1 cellular context compared by ENCODE assay signal in the genomic region with DNA sequence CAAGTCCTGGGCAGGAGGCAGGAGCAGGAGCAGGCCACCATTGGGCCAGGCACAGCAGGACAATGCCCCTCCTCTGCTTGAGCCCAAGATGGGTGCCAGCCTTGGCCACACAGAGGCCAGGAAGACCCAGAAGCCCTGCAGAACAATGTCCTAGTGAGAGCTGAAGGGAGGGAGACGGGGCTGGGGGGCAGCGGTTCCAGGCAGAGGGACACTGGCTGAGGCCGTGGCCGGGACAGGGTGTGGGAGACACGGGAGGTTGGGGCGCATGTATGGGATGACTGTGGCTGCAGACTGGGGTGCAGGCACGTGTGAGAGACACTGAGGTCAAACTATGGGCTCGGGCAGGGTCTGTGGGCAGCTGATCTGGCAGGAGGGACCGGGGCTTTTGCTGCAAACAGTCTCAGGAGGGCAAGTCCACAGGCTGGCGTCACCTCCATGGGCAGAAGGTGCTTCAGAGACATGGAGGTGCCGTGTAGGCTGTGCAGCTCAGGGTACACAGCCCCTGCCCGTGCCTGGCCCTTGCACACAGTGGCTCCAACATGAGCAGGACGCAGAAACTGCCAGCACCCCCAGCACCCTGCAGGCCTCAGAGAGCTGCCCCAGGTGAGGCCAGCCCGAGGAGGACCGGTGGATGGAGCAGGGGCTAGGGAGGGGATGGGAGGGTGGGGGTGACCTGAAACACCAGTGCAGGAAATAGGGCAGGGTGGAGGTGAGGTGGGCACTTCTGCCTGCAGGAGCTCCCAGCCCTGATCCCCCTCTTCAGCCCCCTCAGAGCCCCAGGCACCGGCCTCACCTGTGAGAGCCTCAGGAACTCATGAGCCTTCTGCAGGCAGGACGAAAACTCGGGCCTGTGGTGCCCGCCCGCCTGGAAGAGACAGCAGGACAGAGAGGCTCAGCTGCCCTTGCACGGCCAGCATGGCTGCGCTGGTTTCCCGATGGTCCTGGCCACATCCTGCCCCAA.
TF ChIP-seq lines count a peak whose summit lies in the region.

No MANE protein-coding gene starts in this region.

TF ChIP-seq in WTC11, 78 proteins besides CTCF, POLR2A, EP300 and RAD21 (continued from another document):
- TF ChIP-seq, protein P1, sequence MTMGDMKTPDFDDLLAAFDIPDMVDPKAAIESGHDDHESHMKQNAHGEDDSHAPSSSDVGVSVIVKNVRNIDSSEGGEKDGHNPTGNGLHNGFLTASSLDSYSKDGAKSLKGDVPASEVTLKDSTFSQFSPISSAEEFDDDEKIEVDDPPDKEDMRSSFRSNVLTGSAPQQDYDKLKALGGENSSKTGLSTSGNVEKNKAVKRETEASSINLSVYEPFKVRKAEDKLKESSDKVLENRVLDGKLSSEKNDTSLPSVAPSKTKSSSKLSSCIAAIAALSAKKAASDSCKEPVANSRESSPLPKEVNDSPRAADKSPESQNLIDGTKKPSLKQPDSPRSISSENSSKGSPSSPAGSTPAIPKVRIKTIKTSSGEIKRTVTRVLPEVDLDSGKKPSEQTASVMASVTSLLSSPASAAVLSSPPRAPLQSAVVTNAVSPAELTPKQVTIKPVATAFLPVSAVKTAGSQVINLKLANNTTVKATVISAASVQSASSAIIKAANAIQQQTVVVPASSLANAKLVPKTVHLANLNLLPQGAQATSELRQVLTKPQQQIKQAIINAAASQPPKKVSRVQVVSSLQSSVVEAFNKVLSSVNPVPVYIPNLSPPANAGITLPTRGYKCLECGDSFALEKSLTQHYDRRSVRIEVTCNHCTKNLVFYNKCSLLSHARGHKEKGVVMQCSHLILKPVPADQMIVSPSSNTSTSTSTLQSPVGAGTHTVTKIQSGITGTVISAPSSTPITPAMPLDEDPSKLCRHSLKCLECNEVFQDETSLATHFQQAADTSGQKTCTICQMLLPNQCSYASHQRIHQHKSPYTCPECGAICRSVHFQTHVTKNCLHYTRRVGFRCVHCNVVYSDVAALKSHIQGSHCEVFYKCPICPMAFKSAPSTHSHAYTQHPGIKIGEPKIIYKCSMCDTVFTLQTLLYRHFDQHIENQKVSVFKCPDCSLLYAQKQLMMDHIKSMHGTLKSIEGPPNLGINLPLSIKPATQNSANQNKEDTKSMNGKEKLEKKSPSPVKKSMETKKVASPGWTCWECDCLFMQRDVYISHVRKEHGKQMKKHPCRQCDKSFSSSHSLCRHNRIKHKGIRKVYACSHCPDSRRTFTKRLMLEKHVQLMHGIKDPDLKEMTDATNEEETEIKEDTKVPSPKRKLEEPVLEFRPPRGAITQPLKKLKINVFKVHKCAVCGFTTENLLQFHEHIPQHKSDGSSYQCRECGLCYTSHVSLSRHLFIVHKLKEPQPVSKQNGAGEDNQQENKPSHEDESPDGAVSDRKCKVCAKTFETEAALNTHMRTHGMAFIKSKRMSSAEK (CRISPR knock-in tag; IDR thresholded peaks at IDR 0.05; ENCODE audit: borderline replicate concordance), result no peak
- TF ChIP-seq SP1 (CRISPR knock-in tag; conservative IDR thresholded peaks at IDR 0.05) (no peak), TEAD1 (CRISPR knock-in tag; IDR thresholded peaks at IDR 0.05) (no peak), OVOL2 (CRISPR knock-in tag; IDR thresholded peaks at IDR 0.05; ENCODE audit: borderline replicate concordance) (no peak), ZBTB21 (CRISPR knock-in tag; IDR thresholded peaks at IDR 0.05; ENCODE audit: borderline replicate concordance) (no peak), MXD4 (CRISPR knock-in tag; IDR thresholded peaks at IDR 0.05; ENCODE audit: borderline replicate concordance) (no peak), SOX15 (CRISPR knock-in tag; IDR thresholded peaks at IDR 0.05) (no peak), ZNF317 (CRISPR knock-in tag; IDR thresholded peaks at IDR 0.05; ENCODE audit: borderline replicate concordance, low read depth) (no peak)
- TF ChIP-seq, protein P2, sequence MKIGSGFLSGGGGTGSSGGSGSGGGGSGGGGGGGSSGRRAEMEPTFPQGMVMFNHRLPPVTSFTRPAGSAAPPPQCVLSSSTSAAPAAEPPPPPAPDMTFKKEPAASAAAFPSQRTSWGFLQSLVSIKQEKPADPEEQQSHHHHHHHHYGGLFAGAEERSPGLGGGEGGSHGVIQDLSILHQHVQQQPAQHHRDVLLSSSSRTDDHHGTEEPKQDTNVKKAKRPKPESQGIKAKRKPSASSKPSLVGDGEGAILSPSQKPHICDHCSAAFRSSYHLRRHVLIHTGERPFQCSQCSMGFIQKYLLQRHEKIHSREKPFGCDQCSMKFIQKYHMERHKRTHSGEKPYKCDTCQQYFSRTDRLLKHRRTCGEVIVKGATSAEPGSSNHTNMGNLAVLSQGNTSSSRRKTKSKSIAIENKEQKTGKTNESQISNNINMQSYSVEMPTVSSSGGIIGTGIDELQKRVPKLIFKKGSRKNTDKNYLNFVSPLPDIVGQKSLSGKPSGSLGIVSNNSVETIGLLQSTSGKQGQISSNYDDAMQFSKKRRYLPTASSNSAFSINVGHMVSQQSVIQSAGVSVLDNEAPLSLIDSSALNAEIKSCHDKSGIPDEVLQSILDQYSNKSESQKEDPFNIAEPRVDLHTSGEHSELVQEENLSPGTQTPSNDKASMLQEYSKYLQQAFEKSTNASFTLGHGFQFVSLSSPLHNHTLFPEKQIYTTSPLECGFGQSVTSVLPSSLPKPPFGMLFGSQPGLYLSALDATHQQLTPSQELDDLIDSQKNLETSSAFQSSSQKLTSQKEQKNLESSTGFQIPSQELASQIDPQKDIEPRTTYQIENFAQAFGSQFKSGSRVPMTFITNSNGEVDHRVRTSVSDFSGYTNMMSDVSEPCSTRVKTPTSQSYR (CRISPR knock-in tag; IDR thresholded peaks at IDR 0.05), result no peak
- TF ChIP-seq, protein P3, sequence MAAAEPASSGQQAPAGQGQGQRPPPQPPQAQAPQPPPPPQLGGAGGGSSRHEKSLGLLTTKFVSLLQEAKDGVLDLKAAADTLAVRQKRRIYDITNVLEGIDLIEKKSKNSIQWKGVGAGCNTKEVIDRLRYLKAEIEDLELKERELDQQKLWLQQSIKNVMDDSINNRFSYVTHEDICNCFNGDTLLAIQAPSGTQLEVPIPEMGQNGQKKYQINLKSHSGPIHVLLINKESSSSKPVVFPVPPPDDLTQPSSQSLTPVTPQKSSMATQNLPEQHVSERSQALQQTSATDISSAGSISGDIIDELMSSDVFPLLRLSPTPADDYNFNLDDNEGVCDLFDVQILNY (CRISPR knock-in tag; IDR thresholded peaks at IDR 0.05), result no peak
- TF ChIP-seq, protein P4, sequence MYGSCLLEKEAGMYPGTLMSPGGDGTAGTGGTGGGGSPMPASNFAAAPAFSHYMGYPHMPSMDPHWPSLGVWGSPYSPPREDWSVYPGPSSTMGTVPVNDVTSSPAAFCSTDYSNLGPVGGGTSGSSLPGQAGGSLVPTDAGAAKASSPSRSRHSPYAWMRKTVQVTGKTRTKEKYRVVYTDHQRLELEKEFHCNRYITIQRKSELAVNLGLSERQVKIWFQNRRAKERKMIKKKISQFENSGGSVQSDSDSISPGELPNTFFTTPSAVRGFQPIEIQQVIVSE (CRISPR knock-in tag; IDR thresholded peaks at IDR 0.05; ENCODE audit: borderline replicate concordance), result no peak
- TF ChIP-seq, protein P5, sequence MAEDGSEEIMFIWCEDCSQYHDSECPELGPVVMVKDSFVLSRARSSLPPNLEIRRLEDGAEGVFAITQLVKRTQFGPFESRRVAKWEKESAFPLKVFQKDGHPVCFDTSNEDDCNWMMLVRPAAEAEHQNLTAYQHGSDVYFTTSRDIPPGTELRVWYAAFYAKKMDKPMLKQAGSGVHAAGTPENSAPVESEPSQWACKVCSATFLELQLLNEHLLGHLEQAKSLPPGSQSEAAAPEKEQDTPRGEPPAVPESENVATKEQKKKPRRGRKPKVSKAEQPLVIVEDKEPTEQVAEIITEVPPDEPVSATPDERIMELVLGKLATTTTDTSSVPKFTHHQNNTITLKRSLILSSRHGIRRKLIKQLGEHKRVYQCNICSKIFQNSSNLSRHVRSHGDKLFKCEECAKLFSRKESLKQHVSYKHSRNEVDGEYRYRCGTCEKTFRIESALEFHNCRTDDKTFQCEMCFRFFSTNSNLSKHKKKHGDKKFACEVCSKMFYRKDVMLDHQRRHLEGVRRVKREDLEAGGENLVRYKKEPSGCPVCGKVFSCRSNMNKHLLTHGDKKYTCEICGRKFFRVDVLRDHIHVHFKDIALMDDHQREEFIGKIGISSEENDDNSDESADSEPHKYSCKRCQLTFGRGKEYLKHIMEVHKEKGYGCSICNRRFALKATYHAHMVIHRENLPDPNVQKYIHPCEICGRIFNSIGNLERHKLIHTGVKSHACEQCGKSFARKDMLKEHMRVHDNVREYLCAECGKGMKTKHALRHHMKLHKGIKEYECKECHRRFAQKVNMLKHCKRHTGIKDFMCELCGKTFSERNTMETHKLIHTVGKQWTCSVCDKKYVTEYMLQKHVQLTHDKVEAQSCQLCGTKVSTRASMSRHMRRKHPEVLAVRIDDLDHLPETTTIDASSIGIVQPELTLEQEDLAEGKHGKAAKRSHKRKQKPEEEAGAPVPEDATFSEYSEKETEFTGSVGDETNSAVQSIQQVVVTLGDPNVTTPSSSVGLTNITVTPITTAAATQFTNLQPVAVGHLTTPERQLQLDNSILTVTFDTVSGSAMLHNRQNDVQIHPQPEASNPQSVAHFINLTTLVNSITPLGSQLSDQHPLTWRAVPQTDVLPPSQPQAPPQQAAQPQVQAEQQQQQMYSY (CRISPR knock-in tag; IDR thresholded peaks at IDR 0.05), result no peak
